ENCODE assay signal across 11 cellular contexts in genomic region chr22:36349726-36350125, GRCh38. TPM values are rescaled to one million over a fixed set of nuclear protein-coding genes. Genes with fewer than 3 reads are reported as not detected.
DNase-seq lines count a peak whose midpoint lies in the region; ATAC-seq, FAIRE-seq and TF ChIP-seq lines count a peak whose summit lies in the region.
"Had no signal": no experiment of that assay in that cellular context is flagged by ENCODE, and none has a peak within 500 bp of the region (broad histone marks: within the 10 kb centered on the region; RNA-seq: fewer than 3 reads in every experiment).

No MANE protein-coding gene starts in this region.

- no peaks in the 10 kb centered on the region for H3K27me3 ChIP-seq in CD8-positive, alpha-beta T cell (ENCODE audit: insufficient read depth, low read length)
- no peaks in the 10 kb centered on the region for H3K27me3 ChIP-seq in SJCRH30
- no peaks in the 10 kb centered on the region for H3K27me3 ChIP-seq in rectal smooth muscle tissue (ENCODE audit: control insufficient read depth, insufficient read depth, low read length)

- intact Hi-C loops in CD8-positive, alpha-beta T cell (cut with DNase I, micrococcal nuclease) = loop anchor here in 1 of 2 experiments (1.0 to 2.0 kb wide), 2 partner anchors 10 to 15 kb away; no protein-coding TSS in a partner anchor

- ATAC-seq in CD8-positive, alpha-beta T cell = no peak
- ATAC-seq in GM21526 (IDR thresholded peaks at IDR 0.05; ENCODE audit: low FRiP score, unreplicated experiment) = no peak
- ATAC-seq in HG02852 (IDR thresholded peaks at IDR 0.05; ENCODE audit: unreplicated experiment) = no peak

- peaks cover 86% of the 10 kb centered on the region for H3K4me1 ChIP-seq in CD8-positive, alpha-beta T cell (ENCODE audit: insufficient read depth, low read length)
- H3K4me1 ChIP-seq in SJCRH30 (peaks cover 48% of the 10 kb centered on the region), rectal smooth muscle tissue (ENCODE audit: control insufficient read depth, insufficient read depth, low read length) (peaks cover 43% of the 10 kb centered on the region)

- H3K4me1 Mint-ChIP-seq in CD8-positive, alpha-beta T cell (ENCODE audit: low read depth) = peaks cover 90% of the 10 kb centered on the region

- CTCF ChIA-PET in CD8-positive, alpha-beta T cell (lab: Charles Lee) = interaction anchor here (0.9 to 1.6 kb wide), 4 partner anchors 8 to 47 kb away, joined by 3 read pairs; no protein-coding TSS in a partner anchor

- no peak overlapping the region for H3K4me3 ChIP-seq in CD8-positive, alpha-beta T cell (ENCODE audit: low read depth, low read length)
- H3K4me3 ChIP-seq in SJCRH30 (no peak overlapping the region), rectal smooth muscle tissue (ENCODE audit: low read length) (no peak overlapping the region)

- no peaks in the 10 kb centered on the region for H3K9me3 ChIP-seq in CD8-positive, alpha-beta T cell (ENCODE audit: low read length)
- H3K9me3 ChIP-seq in SJCRH30 (replicated peaks) = no peaks in the 10 kb centered on the region

- peak overlapping the region; percentile 95 for H3K27ac Mint-ChIP-seq in CD8-positive, alpha-beta T cell

- FAIRE-seq in endometrium (lab: Jason Lieb, UNC) = peak; percentile 21

- no peaks in the 10 kb centered on the region for H3K27me3 Mint-ChIP-seq in CD8-positive, alpha-beta T cell (ENCODE audit: low read depth)

- peaks cover 5% of the 10 kb centered on the region for H3K36me3 ChIP-seq in CD8-positive, alpha-beta T cell (ENCODE audit: insufficient read depth, low read length)
- H3K36me3 ChIP-seq in SJCRH30 (peaks cover 10% of the 10 kb centered on the region; the same call in 1 of the 2 replicates), rectal smooth muscle tissue (ENCODE audit: control insufficient read depth, insufficient read depth, low read length) (peaks cover 16% of the 10 kb centered on the region)

- no peaks in the 10 kb centered on the region for H3K9me3 Mint-ChIP-seq in CD8-positive, alpha-beta T cell

- peak overlapping the region; percentile 37 for H3K27ac ChIP-seq in CD8-positive, alpha-beta T cell (ENCODE audit: low read depth, low read length)
- peak overlapping the region; percentile 78; the same call in 1 of the 2 replicates for H3K27ac ChIP-seq in SJCRH30
- H3K27ac ChIP-seq in rectal smooth muscle tissue (ENCODE audit: low read depth, low read length) = peak overlapping the region; percentile 97

- H3K36me3 Mint-ChIP-seq in CD8-positive, alpha-beta T cell = peaks cover 56% of the 10 kb centered on the region

- no peak for TF ChIP-seq CTCF in CD8-positive, alpha-beta T cell (IDR thresholded peaks at IDR 0.05)

- H3K9ac ChIP-seq in rectal smooth muscle tissue (ENCODE audit: low read length) = no peak overlapping the region

- peak overlapping the region; percentile 5 for H3K4me3 Mint-ChIP-seq in CD8-positive, alpha-beta T cell

- DNase-seq in CD8-positive, alpha-beta T cell = no peak
- DNase-seq in SJCRH30 (no peak), ecto neural progenitor cell (ENCODE audit: low spot score) (no peak), NCI-H1694 (lab: John Stamatoyannopoulos, UW) (no peak)
- DNase-seq: activated gamma-delta T cell treated with Interleukin-2 at 50 U/mL for 16 hours, mesendoderm, NCI-H748 treated with DMSO at 0.1 percent for 48 hours had no signal

- POLR2A ChIA-PET in CD8-positive, alpha-beta T cell (lab: Charles Lee) = interaction anchor here (0.9 to 1.7 kb wide), 4 partner anchors 10 to 35 kb away, joined by 3 to 7 read pairs (median 5); no protein-coding TSS in a partner anchor

RNA-seq across cellular contexts. Expression of gene MYH9, which starts 38.0 kb away (rescaled TPM):
- 100 to 1,000 TPM; 703 to 757 TPM for total RNA-seq in CD8-positive, alpha-beta T cell
- total RNA-seq in SJCRH30 (2014; rRNA removed; shearing (Covaris generic)) = 151 TPM in 2 replicates

Comparison
In these comparisons a context has a peak if more than half of its experiments do, and no peak if none do; other contexts are left out.
1. H3K27ac ChIP-seq: peak in every context shown above with its lines; median percentile 97 in rectal smooth muscle tissue; 78 in SJCRH30; 37 in CD8-positive, alpha-beta T cell.